In the genomic region with DNA sequence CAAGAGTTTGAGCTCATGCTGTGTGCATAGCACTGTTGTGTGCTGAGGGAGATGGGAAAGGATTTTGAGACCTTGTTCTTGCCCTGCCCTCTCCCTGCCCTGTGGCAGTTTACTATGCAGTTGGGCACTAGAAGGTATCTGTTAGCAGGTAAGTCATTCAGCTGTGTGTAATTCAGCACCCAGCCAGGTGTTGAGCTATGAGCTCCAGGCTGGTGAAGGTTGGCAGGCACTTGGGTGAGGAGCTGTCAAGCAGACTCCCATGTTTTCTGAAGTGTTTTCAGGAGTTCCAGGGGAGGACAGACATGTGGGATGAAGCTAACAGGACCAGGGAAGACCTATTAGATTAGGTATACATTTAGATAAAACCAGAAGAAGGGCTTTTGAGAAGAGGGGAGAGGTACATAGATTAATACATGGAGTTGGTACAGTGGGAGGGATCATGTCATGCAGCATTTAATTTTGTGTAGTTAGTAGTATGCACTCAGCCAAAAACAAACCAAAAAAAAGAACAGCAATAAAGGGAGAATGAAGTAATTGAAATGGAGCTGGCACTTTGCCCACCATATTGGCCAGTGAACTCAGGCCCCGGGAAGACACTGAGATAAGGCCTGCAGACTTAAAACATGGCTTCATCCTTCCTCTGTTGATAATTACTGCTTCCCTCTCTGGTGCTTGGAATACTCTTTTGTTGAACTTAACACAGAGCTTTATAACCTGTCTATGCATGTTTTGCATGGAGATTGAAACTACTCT, we compare ENCODE assay signal across 10 cellular contexts. TPM values are rescaled to one million over a fixed set of nuclear protein-coding genes. Genes with fewer than 3 reads are reported as not detected.
DNase-seq lines count a peak whose midpoint lies in the region; ATAC-seq, FAIRE-seq and TF ChIP-seq lines count a peak whose summit lies in the region.
"Had no signal": no experiment of that assay in that cellular context is flagged by ENCODE, and none has a peak within 500 bp of the region (broad histone marks: within the 10 kb centered on the region; RNA-seq: fewer than 3 reads in every experiment).

No MANE protein-coding gene starts in this region.

- intact Hi-C loops in GM12878 (cut with micrococcal nuclease; ENCODE audit: unreplicated experiment), result no loop called here
- intact Hi-C loops in transverse colon (cut with DNase I; ENCODE audit: low total_unique reads), result no loop called here
- intact Hi-C loops in kidney (cut with DNase I), result no loop called here
- intact Hi-C loops in activated T-helper 1 cell treated with anti-CD3 and anti-CD28 coated beads, Interleukin-12 subunit alpha, Interleukin-12 subunit beta, Interleukin-2, Interleukin-4 antibody, amounts not matched to agents 30 ng/mL and 10 ng/mL and 1 ng/mL, durations not matched to agents 14 hours and 24 hours and 36 hours (cut with micrococcal nuclease), result loop anchor here (5.0 to 10.0 kb wide), 3 partner anchors 36 to 1661 kb away; partner anchors contain the start of genes CEP57 and SRSF8

- H4K20me1 ChIP-seq in GM12878 (ENCODE audit: control insufficient read depth, insufficient read depth) (no peaks in the 10 kb centered on the region), keratinocyte (ENCODE audit: control insufficient read depth, extremely low read depth, insufficient read depth, low read length) (peaks cover 7% of the 10 kb centered on the region)

- TF ChIP-seq RAD21 in GM12878 (IDR thresholded peaks at IDR 0.05; ENCODE audit: insufficient read depth, low read depth, low read length), result no peak

- peak; percentile 3 for DNase-seq in NCI-H1092 (lab: John Stamatoyannopoulos, UW)
- DNase-seq in NCI-H1092 treated with DMSO at 0.1 percent for 48 hours (lab: John Stamatoyannopoulos, UW), result no peak
- no peak for DNase-seq in GM12878 (ENCODE audit: low read depth, low spot score)
- DNase-seq in keratinocyte (ENCODE audit: low read depth, low spot score), result no peak
- DNase-seq in transverse colon, result no peak
- no peak for DNase-seq in kidney
- no peak for DNase-seq in activated T-helper 1 cell treated with anti-CD3 and anti-CD28 coated beads, Interleukin-12 subunit alpha, Interleukin-12 subunit beta, Interleukin-2, Interleukin-4 antibody, amounts not matched to agents 30 ng/mL and 10 ng/mL and 1 ng/mL, durations not matched to agents 14 hours and 24 hours and 36 hours (ENCODE audit: low spot score)
- DNase-seq in activated CD8-positive, alpha-beta memory T cell treated with anti-CD3 and anti-CD28 coated beads, Interleukin-2, amount 50 U/mL, for 48 hours, result no peak
- DNase-seq: hippocampal formation; stimulated activated CD4-positive, alpha-beta T cell treated with anti-CD3 and anti-CD28 coated beads, Interleukin-2, amount 100 ng/mL, for 24 hours had no signal

- H3K4me3 ChIP-seq in GM12878, result peak overlapping the region; percentile 86
- H3K4me3 ChIP-seq in keratinocyte (ENCODE audit: control insufficient read depth in 2 of 3, extremely low read depth in 1 of 3, insufficient read depth in 2 of 3, low read depth in 1 of 3, low read length in 3 of 3), result peak overlapping the region; percentile 72 to 97 (median 93)
- H3K4me3 ChIP-seq in transverse colon, result no peak overlapping the region
- no peak overlapping the region for H3K4me3 ChIP-seq in kidney (ENCODE audit: low read length in 2 of 2)

- SMC1A ChIA-PET in GM12878 (lab: Charles Lee; ENCODE audit: uncharacterized antibody, unreplicated experiment), result interaction anchor here (0.6 to 1.3 kb wide), 4 partner anchors 8 to 472 kb away, joined by 3 to 5 read pairs (median 3); no protein-coding TSS in a partner anchor

- no peak for TF ChIP-seq EP300 in GM12878 (IDR thresholded peaks at IDR 0.05; ENCODE audit: borderline replicate concordance in 1 of 2, control insufficient read depth in 1 of 2, low read depth in 2 of 2, low read length in 2 of 2)
- TF ChIP-seq EP300 in transverse colon (IDR thresholded peaks at IDR 0.05; ENCODE audit: low read depth), result no peak

- H3K27ac ChIP-seq in GM12878 (ENCODE audit: control insufficient read depth, insufficient read depth), result no peak overlapping the region
- peak overlapping the region; percentile 95 for H3K27ac ChIP-seq in keratinocyte (ENCODE audit: control insufficient read depth, insufficient read depth, low read length)
- peak overlapping the region; percentile 93 to 99 (median 96) for H3K27ac ChIP-seq in transverse colon
- H3K27ac ChIP-seq in kidney (ENCODE audit: low read depth in 2 of 2, low read length in 2 of 2), result peak overlapping the region in 1 of 2 donors; percentile 85

- TF ChIP-seq CTCF in GM12878 (IDR thresholded peaks at IDR 0.05 in 2 of 3, conservative IDR thresholded peaks at IDR 0.05 in 1 of 3; ENCODE audit: control insufficient read depth in 2 of 3, extremely low read depth in 1 of 3, insufficient read depth in 1 of 3, low read depth in 3 of 3, low read length in 3 of 3) (no peak), keratinocyte (optimal IDR thresholded peaks at IDR 0.05 in 1 of 3, IDR thresholded peaks at IDR 0.05 in 1 of 3, conservative IDR thresholded peaks at IDR 0.05 in 1 of 3; ENCODE audit: extremely low read depth in 1 of 3, insufficient read depth in 2 of 3, low read length in 3 of 3) (peak in 1 of 3 experiments; percentile 4), transverse colon (IDR thresholded peaks at IDR 0.05) (no peak), kidney (IDR thresholded peaks at IDR 0.05; ENCODE audit: borderline replicate concordance, extremely low read depth, insufficient read depth) (no peak)

- WGBS in GM12878 (ENCODE audit: insufficient coverage, insufficient replicate concordance, low lambda C conversion rate, missing lambda C conversion rate), result 100% methylated on average over 1 of the region's 1 CpG
- WGBS in transverse colon (ENCODE audit: low coverage in 1 of 2), 2 donors, result 9 to 11% methylated on average over 1 of the region's 1 CpG

- no peak overlapping the region for H3K27ac Mint-ChIP-seq in activated T-helper 1 cell treated with anti-CD3 and anti-CD28 coated beads, Interleukin-12 subunit alpha, Interleukin-12 subunit beta, Interleukin-2, Interleukin-4 antibody, amounts not matched to agents 30 ng/mL and 10 ng/mL and 1 ng/mL, durations not matched to agents 14 hours and 24 hours and 36 hours

- BruUV-seq in GM12878 (replicated peaks; lab: Mats Ljungman, UMichigan), result no TSS peak

- RAD21 ChIA-PET in GM12878 (lab: Charles Lee; ENCODE audit: unreplicated experiment), result interaction anchor here (1.0 to 1.3 kb wide), 2 partner anchors 52 to 374 kb away, joined by 3 to 4 read pairs; no protein-coding TSS in a partner anchor

- H3K36me3 ChIP-seq in GM12878 (ENCODE audit: control insufficient read depth in 2 of 2, insufficient read depth in 2 of 2, low read length in 1 of 2) (no peaks in the 10 kb centered on the region), keratinocyte (ENCODE audit: control insufficient read depth in 2 of 2, extremely low read depth in 1 of 2, insufficient read depth in 2 of 2, low read length in 2 of 2) (peaks cover 3 to 5% of the 10 kb centered on the region in 2 experiments), transverse colon (no peaks in the 10 kb centered on the region), kidney (ENCODE audit: control insufficient read depth in 1 of 2, insufficient read depth in 2 of 2, low read length in 2 of 2) (no peaks in the 10 kb centered on the region)

- H3K79me2 ChIP-seq in GM12878 (ENCODE audit: control insufficient read depth, insufficient read depth, low read length) (peaks cover 78% of the 10 kb centered on the region), keratinocyte (ENCODE audit: control insufficient read depth, insufficient read depth, low read length) (peaks cover 72% of the 10 kb centered on the region)

- CTCF ChIA-PET in GM12878 (lab: Yijun Ruan, JAX), result interaction anchor here (1.1 to 1.7 kb wide), 4 partner anchors 10 to 52 kb away, joined by 3 to 4 read pairs (median 3); no protein-coding TSS in a partner anchor

- H3K27me3 ChIP-seq in GM12878 (replicated peaks in 1 of 2; ENCODE audit: control insufficient read depth in 2 of 2, insufficient read depth in 2 of 2, low read length in 1 of 2), result no peaks in the 10 kb centered on the region
- no peaks in the 10 kb centered on the region for H3K27me3 ChIP-seq in keratinocyte (ENCODE audit: control insufficient read depth, extremely low read depth, insufficient read depth, low read length)
- H3K27me3 ChIP-seq in transverse colon, result no peaks in the 10 kb centered on the region

- H3K4me2 ChIP-seq in GM12878 (ENCODE audit: control insufficient read depth, insufficient read depth) (peak overlapping the region; percentile 78), keratinocyte (ENCODE audit: control insufficient read depth, extremely low read depth, insufficient read depth, low read depth, low read length) (peak overlapping the region; percentile 90)

- H3K9ac ChIP-seq in GM12878 (ENCODE audit: control insufficient read depth, insufficient read depth, low read length), result no peak overlapping the region
- H3K9ac ChIP-seq in keratinocyte (ENCODE audit: control insufficient read depth, extremely low read depth, insufficient read depth, low read length), result peak overlapping the region; percentile 95
- H3K9ac ChIP-seq in kidney (ENCODE audit: low read length in 2 of 2), result no peak overlapping the region

- no peak for FAIRE-seq in GM12878 (lab: Jason Lieb, UNC)
- FAIRE-seq in keratinocyte (lab: Jason Lieb, UNC), result no peak
- no peak for FAIRE-seq in kidney (lab: Jason Lieb, UNC)

- H3K4me1 ChIP-seq in GM12878 (ENCODE audit: control insufficient read depth, insufficient read depth, low read length) (peaks cover 17% of the 10 kb centered on the region), keratinocyte (ENCODE audit: control insufficient read depth, extremely low read depth, insufficient read depth, low read length) (peaks cover 80% of the 10 kb centered on the region), transverse colon (peaks cover 15 to 48% (median 42%) of the 10 kb centered on the region in 4 donors), kidney (ENCODE audit: control insufficient read depth in 1 of 2, insufficient read depth in 1 of 2, low read depth in 1 of 2, low read length in 2 of 2) (peaks cover 19 to 26% of the 10 kb centered on the region in 2 donors)

- H3K9me3 Mint-ChIP-seq in activated T-helper 1 cell treated with anti-CD3 and anti-CD28 coated beads, Interleukin-12 subunit alpha, Interleukin-12 subunit beta, Interleukin-2, Interleukin-4 antibody, amounts not matched to agents 30 ng/mL and 10 ng/mL and 1 ng/mL, durations not matched to agents 14 hours and 24 hours and 36 hours, result no peaks in the 10 kb centered on the region

- peaks cover 9% of the 10 kb centered on the region for H3K9me1 ChIP-seq in keratinocyte (ENCODE audit: control insufficient read depth, extremely low read depth, insufficient read depth, low read length)

- TF ChIP-seq POLR2A in GM12878 (IDR thresholded peaks at IDR 0.05; ENCODE audit: low read depth, low read length), result no peak
- no peak for TF ChIP-seq POLR2A in transverse colon (IDR thresholded peaks at IDR 0.05)

- POLR2A ChIA-PET in GM12878 (lab: Charles Lee), result interaction anchor here (0.9 to 1.1 kb wide), 4 partner anchors 8 to 392 kb away, joined by 3 to 4 read pairs (median 3); no protein-coding TSS in a partner anchor

- no peak overlapping the region for H3K4me3 Mint-ChIP-seq in activated T-helper 1 cell treated with anti-CD3 and anti-CD28 coated beads, Interleukin-12 subunit alpha, Interleukin-12 subunit beta, Interleukin-2, Interleukin-4 antibody, amounts not matched to agents 30 ng/mL and 10 ng/mL and 1 ng/mL, durations not matched to agents 14 hours and 24 hours and 36 hours

- ATAC-seq in GM12878, result no peak

- H3K4me1 Mint-ChIP-seq in activated T-helper 1 cell treated with anti-CD3 and anti-CD28 coated beads, Interleukin-12 subunit alpha, Interleukin-12 subunit beta, Interleukin-2, Interleukin-4 antibody, amounts not matched to agents 30 ng/mL and 10 ng/mL and 1 ng/mL, durations not matched to agents 14 hours and 24 hours and 36 hours (ENCODE audit: low read depth), result peaks cover 44% of the 10 kb centered on the region

- dilution Hi-C loops in keratinocyte (cut with MboI; ENCODE audit: extremely low pct_ligation_motif_present, low sequenced_read_pairs), result no loop called here

- no peak overlapping the region for H2AFZ ChIP-seq in GM12878 (ENCODE audit: control insufficient read depth, low read depth, low read length)
- H2AFZ ChIP-seq in keratinocyte (ENCODE audit: control insufficient read depth, low read length), result no peak overlapping the region

- in situ Hi-C loops in GM12878 (cut with MboI) (no loop called here), transverse colon (cut with MboI; ENCODE audit: low pct_ligation_motif_present in 1 of 4, low pct_unique_long_range_greater_than_20kb in 1 of 4, low sequenced_read_pairs in 3 of 4) (no loop called here)

- peaks cover 3% of the 10 kb centered on the region for H3K36me3 Mint-ChIP-seq in activated T-helper 1 cell treated with anti-CD3 and anti-CD28 coated beads, Interleukin-12 subunit alpha, Interleukin-12 subunit beta, Interleukin-2, Interleukin-4 antibody, amounts not matched to agents 30 ng/mL and 10 ng/mL and 1 ng/mL, durations not matched to agents 14 hours and 24 hours and 36 hours (ENCODE audit: low read depth)

- no peaks in the 10 kb centered on the region for H3K27me3 Mint-ChIP-seq in activated T-helper 1 cell treated with anti-CD3 and anti-CD28 coated beads, Interleukin-12 subunit alpha, Interleukin-12 subunit beta, Interleukin-2, Interleukin-4 antibody, amounts not matched to agents 30 ng/mL and 10 ng/mL and 1 ng/mL, durations not matched to agents 14 hours and 24 hours and 36 hours (ENCODE audit: insufficient read depth)

- H3K9me3 ChIP-seq in GM12878 (replicated peaks; ENCODE audit: control insufficient read depth, insufficient read depth, low read length), result no peaks in the 10 kb centered on the region
- no peaks in the 10 kb centered on the region for H3K9me3 ChIP-seq in keratinocyte (ENCODE audit: control insufficient read depth, low read depth, low read length)
- H3K9me3 ChIP-seq in transverse colon, result no peaks in the 10 kb centered on the region
- no peaks in the 10 kb centered on the region for H3K9me3 ChIP-seq in kidney (ENCODE audit: control insufficient read depth in 1 of 2, low read length in 2 of 2)

RNA-seq across cellular contexts. Expression of gene PANX1, which starts 2.9 kb away (rescaled TPM):
- total RNA-seq in GM12878 (2013; cell fraction: nucleolus; rRNA removed), result 19.3 and 20.6 TPM in 2 replicates
- total RNA-seq in GM12878 (2014; rRNA removed), result 18.7 and 19.1 TPM in 2 replicates
- 15.3 and 17.1 TPM in 2 replicates for total RNA-seq in GM12878 (2014; rRNA removed; fragmentation: Illumina TruSeq; extraction: Trizol)
- 16.2 and 17.2 TPM in 2 replicates for total RNA-seq in GM12878 (2021)
- 6.6 TPM for polyA plus RNA-seq in GM12878 (2011; ENCODE audit: low read depth)
- 13.3 and 13.6 TPM in 2 replicates for polyA plus RNA-seq in GM12878 (2011; rRNA removed)
- polyA plus RNA-seq in GM12878 (2011; cell fraction: cytosol; rRNA removed), result 9.4 and 10.0 TPM in 2 replicates
- polyA plus RNA-seq in GM12878 (2011; cell fraction: nucleus; rRNA removed), result 5.2 and 6.1 TPM in 2 replicates
- 6.8 and 7.4 TPM in 2 replicates for polyA plus RNA-seq in GM12878 (2012)
- polyA plus RNA-seq in GM12878 (2014; fragmentation: Illumina TruSeq; extraction: Trizol), result 14.9 and 16.2 TPM in 2 replicates
- 1 to 10 TPM; 3.3 to 3.5 TPM for polyA plus RNA-seq in GM12878 (2014; fragmentation: Nextera tagmentation; extraction: Ambion mirVana)
- polyA plus RNA-seq in GM12878 (2014; rRNA removed), result 9.4 and 12.0 TPM in 2 replicates
- polyA plus RNA-seq in GM12878 (2016; fragmentation: Nextera tagmentation; extraction: Ambion mirVana), result 10 to 100 TPM; 14.2 to 14.7 TPM
- 25.8 and 28.5 TPM in 2 replicates for polyA minus RNA-seq in GM12878 (2011; rRNA and poly(A)+ RNA removed)
- polyA minus RNA-seq in GM12878 (2011; cell fraction: cytosol; rRNA and poly(A)+ RNA removed), result 9.1 and 12.0 TPM in 2 replicates
- 10.6 and 12.8 TPM in 2 replicates for polyA minus RNA-seq in GM12878 (2011; cell fraction: nucleus; rRNA and poly(A)+ RNA removed)
- 50.3 to 67.1 TPM (median 58.5 TPM) in 3 replicates for polyA plus RNA-seq in keratinocyte
- 21.1 TPM for polyA plus RNA-seq in keratinocyte (2011; ENCODE audit: low read depth)
- 32.5 and 51.0 TPM in 2 replicates for polyA plus RNA-seq in keratinocyte (2011; cell fraction: cytosol; rRNA removed)
- 70.3 and 70.8 TPM in 2 replicates for polyA plus RNA-seq in keratinocyte (2011; cell fraction: nucleus; rRNA removed)
- 25.7 and 43.4 TPM in 2 replicates for polyA plus RNA-seq in keratinocyte (2012; ENCODE audit: low replicate concordance)
- 40.7 to 138 TPM (median 115 TPM) in 3 replicates for polyA minus RNA-seq in keratinocyte
- 71.6 TPM for polyA minus RNA-seq in keratinocyte (2011; cell fraction: cytosol; rRNA and poly(A)+ RNA removed)
- 117 and 181 TPM in 2 replicates for polyA minus RNA-seq in keratinocyte (2011; cell fraction: nucleus; rRNA and poly(A)+ RNA removed)
- 10 to 100 TPM in 3 of 4 donors, 1 to 10 TPM in 1; 9.0 to 20.1 (median 11.3) TPM for total RNA-seq in transverse colon
- 13.9 TPM for total RNA-seq in kidney
- polyA plus RNA-seq in kidney (ENCODE audit: insufficient read depth, low read depth, low replicate concordance), result 5.3 TPM
- 20.8 and 21.9 TPM in 2 replicates for total RNA-seq in activated T-helper 1 cell treated with anti-CD3 and anti-CD28 coated beads, Interleukin-12 subunit alpha, Interleukin-12 subunit beta, Interleukin-2, Interleukin-4 antibody, amounts not matched to agents 30 ng/mL and 10 ng/mL and 1 ng/mL, durations not matched to agents 14 hours and 24 hours and 36 hours

Comparison
In these comparisons a context has a peak if more than half of its experiments do, and no peak if none do; other contexts are left out.
1. H3K4me3 ChIP-seq: peak in GM12878 (single experiment) and keratinocyte (3 of 3); none in transverse colon (0 of 4) and kidney (0 of 2).